8 cellular contexts compared by ENCODE assay signal in genomic region chr9:33921967-33922895, GRCh38.
DNase-seq lines count a peak whose midpoint lies in the region; ATAC-seq, FAIRE-seq and TF ChIP-seq lines count a peak whose summit lies in the region.

No MANE protein-coding gene starts in this region.

- H3K9ac ChIP-seq in OCI-LY1 (ENCODE audit: low read length) (no peak overlapping the region), neural progenitor cell (no peak overlapping the region)

- peaks cover 14% of the 10 kb centered on the region for H3K4me1 Mint-ChIP-seq in neural progenitor cell
- no peaks in the 10 kb centered on the region for H3K4me1 Mint-ChIP-seq in stimulated activated memory B cell treated with anti-CD40 and anti-IgM and Interleukin-4, amounts not matched to agents 10 μg/mL and 1 μg/mL and 100 μg/mL, for 72 hours

- H3K4me3 Mint-ChIP-seq in neural progenitor cell, result no peak overlapping the region
- no peak overlapping the region for H3K4me3 Mint-ChIP-seq in stimulated activated memory B cell treated with anti-CD40 and anti-IgM and Interleukin-4, amounts not matched to agents 10 μg/mL and 1 μg/mL and 100 μg/mL, for 72 hours

- H3K4me3 ChIP-seq in OCI-LY1 (ENCODE audit: low read depth, low read length, poor library complexity, severe bottlenecking) (no peak overlapping the region), bronchial epithelial cell (ENCODE audit: low read depth, low read length) (no peak overlapping the region), neural progenitor cell (no peak overlapping the region)

- no peak overlapping the region for H2AFZ ChIP-seq in OCI-LY1 (ENCODE audit: low read length)
- H2AFZ ChIP-seq in neural progenitor cell (replicated peaks), result no peak overlapping the region

- H3K27me3 Mint-ChIP-seq in neural progenitor cell (ENCODE audit: insufficient read depth, low read depth), result peaks cover 7% of the 10 kb centered on the region
- H3K27me3 Mint-ChIP-seq in stimulated activated memory B cell treated with anti-CD40 and anti-IgM and Interleukin-4, amounts not matched to agents 10 μg/mL and 1 μg/mL and 100 μg/mL, for 72 hours, result no peaks in the 10 kb centered on the region

- TF ChIP-seq CTCF in OCI-LY1 (IDR thresholded peaks at IDR 0.05; ENCODE audit: low read length), result peak; percentile 82
- TF ChIP-seq CTCF in bronchial epithelial cell (IDR thresholded peaks at IDR 0.05; ENCODE audit: insufficient read depth, low read length, severe bottlenecking), result peak; percentile 79
- TF ChIP-seq CTCF in neural progenitor cell (IDR thresholded peaks at IDR 0.05), result peak; percentile 71

- H3K9me2 ChIP-seq in OCI-LY1 (ENCODE audit: low read depth, low read length), result no peaks in the 10 kb centered on the region

- H3K79me2 ChIP-seq in OCI-LY1 (ENCODE audit: insufficient read depth, low read length) (no peaks in the 10 kb centered on the region), neural progenitor cell (ENCODE audit: low read depth) (no peaks in the 10 kb centered on the region)

- H4K20me1 ChIP-seq in OCI-LY1 (ENCODE audit: insufficient read depth, low read length), result no peaks in the 10 kb centered on the region
- peaks cover 13% of the 10 kb centered on the region for H4K20me1 ChIP-seq in neural progenitor cell (ENCODE audit: low read depth)

- H3K27ac ChIP-seq in OCI-LY1 (ENCODE audit: low read depth, low read length, poor library complexity, severe bottlenecking), result no peak overlapping the region
- no peak overlapping the region for H3K27ac ChIP-seq in neural progenitor cell

- peaks cover 21% of the 10 kb centered on the region for H3K36me3 Mint-ChIP-seq in neural progenitor cell
- H3K36me3 Mint-ChIP-seq in stimulated activated memory B cell treated with anti-CD40 and anti-IgM and Interleukin-4, amounts not matched to agents 10 μg/mL and 1 μg/mL and 100 μg/mL, for 72 hours, result peaks cover 63% of the 10 kb centered on the region

- H3K27ac Mint-ChIP-seq in neural progenitor cell, result no peak overlapping the region
- H3K27ac Mint-ChIP-seq in stimulated activated memory B cell treated with anti-CD40 and anti-IgM and Interleukin-4, amounts not matched to agents 10 μg/mL and 1 μg/mL and 100 μg/mL, for 72 hours, result no peak overlapping the region

- no peak for FAIRE-seq in bronchial epithelial cell (lab: Jason Lieb, UNC)

- H3K4me1 ChIP-seq in OCI-LY1 (ENCODE audit: insufficient read depth, low read length, severe bottlenecking) (no peaks in the 10 kb centered on the region), neural progenitor cell (peaks cover 17% of the 10 kb centered on the region)

- no peak overlapping the region for H3K4me2 ChIP-seq in OCI-LY1 (ENCODE audit: low read length)
- no peak overlapping the region for H3K4me2 ChIP-seq in neural progenitor cell

- H3K9me3 Mint-ChIP-seq in neural progenitor cell, result no peaks in the 10 kb centered on the region
- H3K9me3 Mint-ChIP-seq in stimulated activated memory B cell treated with anti-CD40 and anti-IgM and Interleukin-4, amounts not matched to agents 10 μg/mL and 1 μg/mL and 100 μg/mL, for 72 hours, result no peaks in the 10 kb centered on the region

- peak; percentile 37 for DNase-seq in stimulated activated CD4-positive, alpha-beta T cell treated with anti-CD3 and anti-CD28 coated beads, Interleukin-4, amount 100 ng/mL, for 24 hours
- DNase-seq in stimulated activated CD4-positive, alpha-beta T cell treated with anti-CD3 and anti-CD28 coated beads, Interleukin-4, amount 100 ng/mL, for 4 hours, result no peak
- peak; percentile 23 for DNase-seq in bronchial epithelial cell (ENCODE audit: low read depth)
- peak; percentile 46 for DNase-seq in neural progenitor cell (ENCODE audit: low spot score)
- no peak for DNase-seq in NCI-H2029 (lab: John Stamatoyannopoulos, UW)
- DNase-seq in epidermal melanocyte (ENCODE audit: insufficient read length, low spot score), result no peak

- H3K27me3 ChIP-seq in OCI-LY1 (ENCODE audit: insufficient read depth, low read length) (no peaks in the 10 kb centered on the region), bronchial epithelial cell (ENCODE audit: control insufficient read depth, insufficient read depth, low read length) (no peaks in the 10 kb centered on the region), neural progenitor cell (no peaks in the 10 kb centered on the region)

- H3F3A ChIP-seq in OCI-LY1 (ENCODE audit: insufficient read depth, low read length) (peaks cover 4% of the 10 kb centered on the region; the same call in 1 of the 2 replicates), neural progenitor cell (ENCODE audit: low read depth) (peaks cover 57% of the 10 kb centered on the region)

- H3K36me3 ChIP-seq in OCI-LY1 (ENCODE audit: insufficient read depth, low read length), result peaks cover 99% of the 10 kb centered on the region
- peaks cover 53% of the 10 kb centered on the region for H3K36me3 ChIP-seq in bronchial epithelial cell (ENCODE audit: control insufficient read depth, insufficient read depth, low read length)
- H3K36me3 ChIP-seq in neural progenitor cell, result no peaks in the 10 kb centered on the region

- no peak for ATAC-seq in stimulated activated memory B cell treated with anti-CD40 and anti-IgM and Interleukin-4, amounts not matched to agents 10 μg/mL and 1 μg/mL and 100 μg/mL, for 72 hours

- H3K9me3 ChIP-seq in OCI-LY1 (ENCODE audit: low read length) (no peaks in the 10 kb centered on the region), neural progenitor cell (ENCODE audit: low read depth) (no peaks in the 10 kb centered on the region)

Comparison
In these comparisons a context has a peak if more than half of its experiments do, and no peak if none do; other contexts are left out.
1. DNase-seq: peak in stimulated activated CD4-positive, alpha-beta T cell treated with anti-CD3 and anti-CD28 coated beads, Interleukin-4, amount 100 ng/mL, for 24 hours (single experiment), bronchial epithelial cell (single experiment) and neural progenitor cell (single experiment); none in stimulated activated CD4-positive, alpha-beta T cell treated with anti-CD3 and anti-CD28 coated beads, Interleukin-4, amount 100 ng/mL, for 4 hours (0 of 2), NCI-H2029 (single experiment) and epidermal melanocyte (single experiment).
2. Peak in every context shown above with its lines, with median percentiles within 50 percentile points of each other: CTCF ChIP-seq.